ENCODE assay signal across 24 cellular contexts in genomic region chr12:98821232-98821631, GRCh38.
"Had no signal": no experiment of that assay in that cellular context is flagged by ENCODE, and none has a peak within 500 bp of the region (broad histone marks: within the 10 kb centered on the region; RNA-seq: fewer than 3 reads in every experiment).

No MANE protein-coding gene starts in this region.

- H3K36me3 Mint-ChIP-seq: activated naive CD4-positive, alpha-beta T cell treated with anti-CD3 and anti-CD28 coated beads, Interleukin-2, amount 10 ng/mL, durations not matched to agents 7 days and 5 days; memory B cell; naive thymus-derived CD4-positive, alpha-beta T cell had no signal

- H3K4me1 Mint-ChIP-seq: activated CD4-positive, alpha-beta memory T cell treated with anti-CD3 and anti-CD28 coated beads, Interleukin-2, amount 10 ng/mL, durations not matched to agents 7 days and 5 days; activated naive CD4-positive, alpha-beta T cell treated with anti-CD3 and anti-CD28 coated beads, Interleukin-2, amount 10 ng/mL, durations not matched to agents 7 days and 5 days; activated naive CD8-positive, alpha-beta T cell treated with anti-CD3 and anti-CD28 coated beads, Interleukin-2, amount 50 U/mL, for 24 hours; memory B cell; naive thymus-derived CD4-positive, alpha-beta T cell; T-helper 17 cell had no signal

- ATAC-seq: activated naive CD8-positive, alpha-beta T cell treated with anti-CD3 and anti-CD28 coated beads, Interleukin-2, amount 50 U/mL, for 24 hours; body of pancreas; effector memory CD8-positive, alpha-beta T cell; gastrocnemius medialis; naive thymus-derived CD4-positive, alpha-beta T cell; T-helper 17 cell had no signal

- H3K4me1 ChIP-seq: body of pancreas, esophagus squamous epithelium had no signal

- H3K27me3 Mint-ChIP-seq: progenitor cell of endocrine pancreas had no signal

- FAIRE-seq: colon, islet of Langerhans had no signal

- H3K27ac ChIP-seq: body of pancreas, esophagus squamous epithelium, gastrocnemius medialis, spleen, tibial artery had no signal

- H3K9me3 Mint-ChIP-seq: activated CD4-positive, alpha-beta memory T cell treated with anti-CD3 and anti-CD28 coated beads, Interleukin-2, amount 10 ng/mL, durations not matched to agents 7 days and 5 days; activated naive CD4-positive, alpha-beta T cell treated with anti-CD3 and anti-CD28 coated beads, Interleukin-2, amount 10 ng/mL, durations not matched to agents 7 days and 5 days; activated naive CD8-positive, alpha-beta T cell treated with anti-CD3 and anti-CD28 coated beads, Interleukin-2, amount 50 U/mL, for 24 hours; effector memory CD8-positive, alpha-beta T cell; memory B cell; naive thymus-derived CD4-positive, alpha-beta T cell had no signal

- H3K27me3 ChIP-seq: body of pancreas, esophagus squamous epithelium, gastrocnemius medialis, tibial artery had no signal

- DNase-seq: activated CD4-positive, alpha-beta memory T cell treated with anti-CD3 and anti-CD28 coated beads, Interleukin-2, amount 10 ng/mL, durations not matched to agents 7 days and 5 days; activated CD4-positive, alpha-beta T cell treated with anti-CD3 and anti-CD28 coated beads for 48 hours; activated effector memory CD4-positive, alpha-beta T cell treated with anti-CD3 and anti-CD28 coated beads, Interleukin-2, amount 50 U/mL, for 16 hours; activated naive CD4-positive, alpha-beta T cell treated with anti-CD3 and anti-CD28 coated beads, Interleukin-2, amount 10 ng/mL, durations not matched to agents 7 days and 5 days; activated naive CD8-positive, alpha-beta T cell treated with anti-CD3 and anti-CD28 coated beads, Interleukin-2, amount 50 U/mL, for 24 hours; activated T-cell treated with anti-CD3 and anti-CD28 coated beads for 4 hours; body of pancreas; central memory CD4-positive, alpha-beta T cell; effector memory CD8-positive, alpha-beta T cell; esophagus squamous epithelium; gastrocnemius medialis; hippocampal formation; left cardiac atrium; naive thymus-derived CD4-positive, alpha-beta T cell; spleen; stimulated activated CD4-positive, alpha-beta T cell treated with anti-CD3 and anti-CD28 coated beads, Interleukin-4, amount 100 ng/mL, for 24 hours; stimulated activated naive CD4-positive, alpha-beta T cell treated with Interleukin-2 at 50 U/mL for 16 hours; SW 1271; T-helper 17 cell; tibial artery had no signal

- H3K9me3 ChIP-seq: body of pancreas, esophagus squamous epithelium, gastrocnemius medialis, spleen, tibial artery had no signal

- H3K4me3 Mint-ChIP-seq: activated CD4-positive, alpha-beta memory T cell treated with anti-CD3 and anti-CD28 coated beads, Interleukin-2, amount 10 ng/mL, durations not matched to agents 7 days and 5 days; activated naive CD4-positive, alpha-beta T cell treated with anti-CD3 and anti-CD28 coated beads, Interleukin-2, amount 10 ng/mL, durations not matched to agents 7 days and 5 days; activated naive CD8-positive, alpha-beta T cell treated with anti-CD3 and anti-CD28 coated beads, Interleukin-2, amount 50 U/mL, for 24 hours; effector memory CD8-positive, alpha-beta T cell; memory B cell; naive thymus-derived CD4-positive, alpha-beta T cell; T-helper 17 cell had no signal

- H3K27ac Mint-ChIP-seq: activated CD4-positive, alpha-beta memory T cell treated with anti-CD3 and anti-CD28 coated beads, Interleukin-2, amount 10 ng/mL, durations not matched to agents 7 days and 5 days; activated naive CD4-positive, alpha-beta T cell treated with anti-CD3 and anti-CD28 coated beads, Interleukin-2, amount 10 ng/mL, durations not matched to agents 7 days and 5 days; activated naive CD8-positive, alpha-beta T cell treated with anti-CD3 and anti-CD28 coated beads, Interleukin-2, amount 50 U/mL, for 24 hours; effector memory CD8-positive, alpha-beta T cell; memory B cell; naive thymus-derived CD4-positive, alpha-beta T cell; T-helper 17 cell had no signal

- H3K36me3 ChIP-seq: esophagus squamous epithelium, gastrocnemius medialis, spleen, tibial artery had no signal

- H3K4me3 ChIP-seq: body of pancreas, esophagus squamous epithelium, gastrocnemius medialis, spleen, tibial artery had no signal
